In genomic region chr12:24533953-24534352, GRCh38 we compare ENCODE assay signal across 17 cellular contexts.
A peak's percentile ranks its signal among the peaks of the same experiment; 100 is the strongest.
DNase-seq lines count a peak whose midpoint lies in the region; TF ChIP-seq lines count a peak whose summit lies in the region.
"Had no signal": no experiment of that assay in that cellular context is flagged by ENCODE, and none has a peak within 500 bp of the region (broad histone marks: within the 10 kb centered on the region; RNA-seq: fewer than 3 reads in every experiment).

No MANE protein-coding gene starts in this region.

- peak overlapping the region; percentile 73 for H3K4me2 ChIP-seq in OCI-LY3 (ENCODE audit: low read length)
- H3K4me2 ChIP-seq: A549 had no signal

- H3K79me2 ChIP-seq in OCI-LY3 (ENCODE audit: low read length), result peaks cover 99% of the 10 kb centered on the region

- H3K4me3 Mint-ChIP-seq in mesothelial cell of epicardium, result no peak overlapping the region
- H3K4me3 Mint-ChIP-seq: CD4-positive, alpha-beta memory T cell; H9 had no signal

- H3K27me3 Mint-ChIP-seq in mesothelial cell of epicardium (ENCODE audit: low read depth), result no peaks in the 10 kb centered on the region
- H3K27me3 Mint-ChIP-seq: CD4-positive, alpha-beta memory T cell had no signal

- H3K9me3 ChIP-seq in OCI-LY3 (ENCODE audit: insufficient read depth, low read length), result no peaks in the 10 kb centered on the region
- H3K9me3 ChIP-seq in tibial artery, result no peaks in the 10 kb centered on the region
- H3K9me3 ChIP-seq: A549, BE2C had no signal

- POLR2A ChIA-PET in GM10248 (lab: Yijun Ruan, JAX), result no interaction called here

- DNase-seq in dorsolateral prefrontal cortex, result no peak
- no peak for DNase-seq in mesothelial cell of epicardium (ENCODE audit: low spot score in 2 of 2, unreplicated experiment in 2 of 2)
- no peak for DNase-seq in tibial artery
- no peak for DNase-seq in brain microvascular endothelial cell
- no peak for DNase-seq in anterior cingulate cortex (lab: John Stamatoyannopoulos, UW)
- DNase-seq in GM10248 (ENCODE audit: extremely low spot score), result no peak
- DNase-seq: BE2C; CD4-positive, alpha-beta memory T cell; COR-L47; DMS153; DND-41; GDM1; GOT3; H9 had no signal

- H3K9ac ChIP-seq in OCI-LY3 (ENCODE audit: low read length), result peak overlapping the region; percentile 63

- in situ Hi-C loops in brain microvascular endothelial cell (cut with HindIII; ENCODE audit: low pct_ligation_motif_present, low sequenced_read_pairs), result no loop called here

- H3K36me3 ChIP-seq in OCI-LY3 (replicated peaks; ENCODE audit: low read depth, low read length), result peaks cover 3% of the 10 kb centered on the region
- H3K36me3 ChIP-seq in tibial artery, result no peaks in the 10 kb centered on the region
- no peaks in the 10 kb centered on the region for H3K36me3 ChIP-seq in brain microvascular endothelial cell (replicated peaks)
- H3K36me3 ChIP-seq: BE2C had no signal

- H2AFZ ChIP-seq in OCI-LY3 (ENCODE audit: low read depth, low read length), result no peak overlapping the region

- H3K27me3 ChIP-seq in OCI-LY3 (ENCODE audit: low read depth, low read length), result no peaks in the 10 kb centered on the region
- no peaks in the 10 kb centered on the region for H3K27me3 ChIP-seq in dorsolateral prefrontal cortex
- no peaks in the 10 kb centered on the region for H3K27me3 ChIP-seq in tibial artery
- no peaks in the 10 kb centered on the region for H3K27me3 ChIP-seq in brain microvascular endothelial cell (replicated peaks)
- H3K27me3 ChIP-seq: BE2C had no signal

- CTCF ChIA-PET in GM10248 (lab: Yijun Ruan, JAX), result no interaction called here

- intact Hi-C loops in dorsolateral prefrontal cortex (cut with DNase I), result no loop called here
- intact Hi-C loops in tibial artery (cut with DNase I; ENCODE audit: low total_unique reads), result no loop called here

- H3K36me3 Mint-ChIP-seq in mesothelial cell of epicardium, result no peaks in the 10 kb centered on the region
- H3K36me3 Mint-ChIP-seq: CD4-positive, alpha-beta memory T cell had no signal

- H3K4me1 ChIP-seq in OCI-LY3 (ENCODE audit: low read length) (peaks cover 69% of the 10 kb centered on the region), tibial artery (peaks cover 0 to 79% (median 15%) of the 10 kb centered on the region in 4 donors)
- H3K4me1 ChIP-seq: A549, BE2C had no signal

- no peaks in the 10 kb centered on the region for H4K20me1 ChIP-seq in OCI-LY3 (ENCODE audit: insufficient read depth, low read length)

- peak overlapping the region; percentile 59 for H3K27ac Mint-ChIP-seq in mesothelial cell of epicardium
- H3K27ac Mint-ChIP-seq: CD4-positive, alpha-beta memory T cell; H9 had no signal

- H3K4me3 ChIP-seq in OCI-LY3 (ENCODE audit: low read length), result peak overlapping the region; percentile 51; the same call in 1 of the 2 replicates
- peak overlapping the region in 1 of 59 donors; percentile 3 for H3K4me3 ChIP-seq in dorsolateral prefrontal cortex
- H3K4me3 ChIP-seq in tibial artery, result peak overlapping the region in 1 of 2 donors; percentile 45
- no peak overlapping the region for H3K4me3 ChIP-seq in brain microvascular endothelial cell (ENCODE audit: low read depth, low read length)
- H3K4me3 ChIP-seq: A549 had no signal

- no peak for TF ChIP-seq CTCF in OCI-LY3 (IDR thresholded peaks at IDR 0.05; ENCODE audit: low read depth, low read length)
- no peak for TF ChIP-seq CTCF in dorsolateral prefrontal cortex (IDR thresholded peaks at IDR 0.05 in 54 of 56, conservative IDR thresholded peaks at IDR 0.05 in 2 of 56; ENCODE audit: low read depth in 1 of 56, partially characterized antibody in 56 of 56)
- no peak for TF ChIP-seq CTCF in mesothelial cell of epicardium (IDR thresholded peaks at IDR 0.05; ENCODE audit: unreplicated experiment)
- no peak for TF ChIP-seq CTCF in tibial artery (IDR thresholded peaks at IDR 0.05)
- no peak for TF ChIP-seq CTCF in brain microvascular endothelial cell (IDR thresholded peaks at IDR 0.05; ENCODE audit: low read depth, low read length, missing control alignments)
- TF ChIP-seq CTCF in GM10248 (IDR thresholded peaks at IDR 0.05; ENCODE audit: control extremely low read depth, extremely low read depth, low read depth, missing control alignments), result no peak

- H3K4me1 Mint-ChIP-seq in mesothelial cell of epicardium, result peaks cover 35% of the 10 kb centered on the region
- H3K4me1 Mint-ChIP-seq: CD4-positive, alpha-beta memory T cell had no signal

- H3K27ac ChIP-seq in OCI-LY3 (ENCODE audit: low read length) (peak overlapping the region; percentile 12; the same call in 1 of the 2 replicates), dorsolateral prefrontal cortex (peak overlapping the region in 31 of 59 donors; percentile 10 to 85 (median 74)), tibial artery (peak overlapping the region; percentile 74 to 76), brain microvascular endothelial cell (no peak overlapping the region)
- H3K27ac ChIP-seq: A549, C4-2B had no signal

- H3K9me3 Mint-ChIP-seq in mesothelial cell of epicardium, result no peaks in the 10 kb centered on the region
- H3K9me3 Mint-ChIP-seq: H9 had no signal
